Comparison of ENCODE assay signal across 20 cellular contexts in genomic region chr2:33141476-33141875, GRCh38.
"Had no signal": no experiment of that assay in that cellular context is flagged by ENCODE, and none has a peak within 500 bp of the region (broad histone marks: within the 10 kb centered on the region; RNA-seq: fewer than 3 reads in every experiment).

No MANE protein-coding gene starts in this region.

- H3K4me3 ChIP-seq: smooth muscle cell, stomach, upper lobe of left lung had no signal

- H3K36me3 ChIP-seq: stomach, upper lobe of left lung, WERI-Rb-1 had no signal

- H3K9me3 ChIP-seq: stomach, upper lobe of left lung had no signal

- DNase-seq: activated CD4-positive, alpha-beta T cell treated with anti-CD3 and anti-CD28 coated beads, Interleukin-2, amount 10 ng/mL, durations not matched to agents 7 days and 5 days; activated CD4-positive, CD25-positive, alpha-beta regulatory T cell treated with anti-CD3 and anti-CD28 coated beads, Interleukin-2, amount 50 U/mL, for 72 hours; activated CD8-positive, alpha-beta T cell treated with anti-CD3 and anti-CD28 coated beads, Interleukin-2, amount 10 ng/mL, durations not matched to agents 7 days and 5 days; activated gamma-delta T cell treated with Interleukin-2 at 50 U/mL for 16 hours; aorta; cerebellar nuclear complex; foreskin fibroblast; hypothalamus; nephron progenitor cell; nucleus accumbens; stimulated activated CD4-positive, alpha-beta T cell treated with anti-CD3 and anti-CD28 coated beads, Interleukin-15, amount 100 ng/mL, for 24 hours; stomach; T-cell; upper lobe of left lung; WERI-Rb-1 had no signal

- H3K4me1 ChIP-seq: parathyroid adenoma had no signal

- H3K27ac ChIP-seq: epithelial cell of prostate, parathyroid adenoma, upper lobe of left lung, WERI-Rb-1 had no signal

- H3K27me3 ChIP-seq: stomach, upper lobe of left lung had no signal

- ATAC-seq: activated CD8-positive, alpha-beta T cell treated with anti-CD3 and anti-CD28 coated beads, Interleukin-2, amount 10 ng/mL, durations not matched to agents 7 days and 5 days; sciatic nerve; stimulated activated memory B cell treated with anti-CD40 and anti-IgM and Interleukin-4, amounts not matched to agents 10 μg/mL and 1 μg/mL and 100 μg/mL, for 72 hours; T-cell had no signal
